Comparison of ENCODE assay signal across 23 cellular contexts in genomic region chr22:39087098-39087497, GRCh38. TPM values are rescaled to one million over a fixed set of nuclear protein-coding genes. Genes with fewer than 3 reads are reported as not detected.
A peak's percentile ranks its signal among the peaks of the same experiment; 100 is the strongest.
DNase-seq lines count a peak whose midpoint lies in the region; ATAC-seq and TF ChIP-seq lines count a peak whose summit lies in the region.
"Had no signal": no experiment of that assay in that cellular context is flagged by ENCODE, and none has a peak within 500 bp of the region (broad histone marks: within the 10 kb centered on the region; RNA-seq: fewer than 3 reads in every experiment).

No MANE protein-coding gene starts in this region.

- no peaks in the 10 kb centered on the region for H3K27me3 Mint-ChIP-seq in CD4-positive, CD25-positive, alpha-beta regulatory T cell
- H3K27me3 Mint-ChIP-seq in CD4-positive, alpha-beta memory T cell, result no peaks in the 10 kb centered on the region
- no peaks in the 10 kb centered on the region for H3K27me3 Mint-ChIP-seq in activated T-helper 17 cell treated with anti-CD3 and anti-CD28 coated beads, Interleukin-2, amount 50 U/mL, for 72 hours
- no peaks in the 10 kb centered on the region for H3K27me3 Mint-ChIP-seq in naive thymus-derived CD8-positive, alpha-beta T cell

- peaks cover 12% of the 10 kb centered on the region for H3K36me3 ChIP-seq in CD4-positive, CD25-positive, alpha-beta regulatory T cell (ENCODE audit: control insufficient read depth, insufficient read depth, low read length)
- peaks cover 6% of the 10 kb centered on the region for H3K36me3 ChIP-seq in CD4-positive, alpha-beta memory T cell (ENCODE audit: insufficient read depth, low read length)
- H3K36me3 ChIP-seq in effector memory CD4-positive, alpha-beta T cell (ENCODE audit: control insufficient read depth, insufficient read depth, low read length), result peaks cover 10% of the 10 kb centered on the region
- no peaks in the 10 kb centered on the region for H3K36me3 ChIP-seq in PC-3 (ENCODE audit: low read depth, low read length)
- H3K36me3 ChIP-seq: prostate gland, thoracic aorta had no signal

- no peak for TF ChIP-seq CTCF in PC-3 (conservative IDR thresholded peaks at IDR 0.05; ENCODE audit: low read depth, low read length)

- no peaks in the 10 kb centered on the region for H3K9me3 ChIP-seq in CD4-positive, CD25-positive, alpha-beta regulatory T cell (ENCODE audit: control insufficient read depth in 2 of 2, low read length in 2 of 2)
- no peaks in the 10 kb centered on the region for H3K9me3 ChIP-seq in CD4-positive, alpha-beta memory T cell (ENCODE audit: control insufficient read depth in 1 of 2, low read length in 2 of 2)
- H3K9me3 ChIP-seq in effector memory CD4-positive, alpha-beta T cell (ENCODE audit: control insufficient read depth, low read length), result no peaks in the 10 kb centered on the region
- no peaks in the 10 kb centered on the region for H3K9me3 ChIP-seq in PC-3 (ENCODE audit: low read length)
- H3K9me3 ChIP-seq: prostate gland, thoracic aorta had no signal

- BruUV-seq in PC-3 (replicated peaks; lab: Mats Ljungman, UMichigan), result no TSS peak

- DNase-seq in CD4-positive, CD25-positive, alpha-beta regulatory T cell, result no peak
- DNase-seq in CD4-positive, alpha-beta memory T cell, result no peak
- DNase-seq in naive thymus-derived CD8-positive, alpha-beta T cell, result no peak
- DNase-seq in effector memory CD4-positive, alpha-beta T cell, result no peak
- DNase-seq in DMS79 (lab: John Stamatoyannopoulos, UW), result no peak
- no peak for DNase-seq in PC-3
- DNase-seq: activated naive CD4-positive, alpha-beta T cell treated with anti-CD3 and anti-CD28 coated beads, Interleukin-2, amount 50 U/mL, for 16 hours; cerebellar nuclear complex; DMS79 treated with DMSO at 0.1 percent for 48 hours; MV-4-11; NCI-H1694; NCI-H748 treated with DMSO at 0.1 percent for 48 hours; Right ventricle myocardium superior had no signal

- no peaks in the 10 kb centered on the region for H3K27me3 ChIP-seq in CD4-positive, CD25-positive, alpha-beta regulatory T cell (ENCODE audit: control insufficient read depth, insufficient read depth, low read length)
- H3K27me3 ChIP-seq in CD4-positive, alpha-beta memory T cell (ENCODE audit: insufficient read depth, low read length), result no peaks in the 10 kb centered on the region
- no peaks in the 10 kb centered on the region for H3K27me3 ChIP-seq in effector memory CD4-positive, alpha-beta T cell (replicated peaks; ENCODE audit: control insufficient read depth, insufficient read depth, low read length, poor library complexity, severe bottlenecking)
- no peaks in the 10 kb centered on the region for H3K27me3 ChIP-seq in PC-3 (ENCODE audit: low read length)

- no peak overlapping the region for H3K9ac ChIP-seq in PC-3 (ENCODE audit: low read length)
- H3K9ac ChIP-seq: KMS-11 had no signal

- H3K4me3 Mint-ChIP-seq in CD4-positive, CD25-positive, alpha-beta regulatory T cell, result peak overlapping the region in 1 of 4 donors; percentile 64
- H3K4me3 Mint-ChIP-seq in CD4-positive, alpha-beta memory T cell, result no peak overlapping the region
- H3K4me3 Mint-ChIP-seq in activated T-helper 17 cell treated with anti-CD3 and anti-CD28 coated beads, Interleukin-2, amount 50 U/mL, for 72 hours, result no peak overlapping the region
- no peak overlapping the region for H3K4me3 Mint-ChIP-seq in naive thymus-derived CD8-positive, alpha-beta T cell
- H3K4me3 Mint-ChIP-seq: mesothelial cell of epicardium had no signal

- POLR2A ChIA-PET in CD4-positive, alpha-beta memory T cell (lab: Charles Lee; ENCODE audit: partially characterized antibody), result interaction anchor here (1.5 kb wide), 1 partner anchor 10 kb away, joined by 4 read pairs; the partner anchor contains the start of gene APOBEC3H
- POLR2A ChIA-PET in naive thymus-derived CD8-positive, alpha-beta T cell (lab: Charles Lee), result no interaction called here
- POLR2A ChIA-PET in PC-3 (lab: Charles Lee; ENCODE audit: unreplicated experiment), result interaction anchor here (0.7 kb wide), 1 partner anchor 64 kb away, joined by 4 read pairs; no protein-coding TSS in a partner anchor

- no peaks in the 10 kb centered on the region for H3F3A ChIP-seq in PC-3 (ENCODE audit: low read length, unreplicated experiment)

- H3K4me3 ChIP-seq in CD4-positive, CD25-positive, alpha-beta regulatory T cell (ENCODE audit: low read depth, low read length), result no peak overlapping the region
- H3K4me3 ChIP-seq in CD4-positive, alpha-beta memory T cell (ENCODE audit: low read length in 2 of 2), result no peak overlapping the region
- H3K4me3 ChIP-seq in effector memory CD4-positive, alpha-beta T cell (ENCODE audit: insufficient read depth, low read depth, low read length, poor library complexity, severe bottlenecking), result no peak overlapping the region
- H3K4me3 ChIP-seq in PC-3 (ENCODE audit: low read length), result no peak overlapping the region
- H3K4me3 ChIP-seq: GM12878, prostate gland, thoracic aorta had no signal

- H3K27ac Mint-ChIP-seq in CD4-positive, CD25-positive, alpha-beta regulatory T cell, result peak overlapping the region in 2 of 3 donors; percentile 67 to 94
- H3K27ac Mint-ChIP-seq in CD4-positive, alpha-beta memory T cell, result peak overlapping the region in 6 of 7 donors; percentile 86 to 99 (median 88)
- peak overlapping the region; percentile 71 for H3K27ac Mint-ChIP-seq in activated T-helper 17 cell treated with anti-CD3 and anti-CD28 coated beads, Interleukin-2, amount 50 U/mL, for 72 hours
- peak overlapping the region; percentile 40 to 96 (median 84) for H3K27ac Mint-ChIP-seq in naive thymus-derived CD8-positive, alpha-beta T cell

- no peaks in the 10 kb centered on the region for H4K20me1 ChIP-seq in PC-3 (ENCODE audit: low read length)

- H3K4me1 ChIP-seq in CD4-positive, CD25-positive, alpha-beta regulatory T cell (ENCODE audit: control insufficient read depth, insufficient read depth, low read length, poor library complexity, severe bottlenecking), result peaks cover 49% of the 10 kb centered on the region
- peaks cover 73% of the 10 kb centered on the region for H3K4me1 ChIP-seq in CD4-positive, alpha-beta memory T cell (ENCODE audit: insufficient read depth, low read length)
- H3K4me1 ChIP-seq in effector memory CD4-positive, alpha-beta T cell (ENCODE audit: control insufficient read depth, insufficient read depth, low read length, poor library complexity, severe bottlenecking), result peaks cover 48% of the 10 kb centered on the region
- H3K4me1 ChIP-seq in PC-3 (ENCODE audit: insufficient read depth, low read length), result peaks cover 27% of the 10 kb centered on the region
- H3K4me1 ChIP-seq: prostate gland had no signal

- H3K4me1 Mint-ChIP-seq in CD4-positive, CD25-positive, alpha-beta regulatory T cell, result peaks cover 11 to 61% (median 37%) of the 10 kb centered on the region in 4 donors
- H3K4me1 Mint-ChIP-seq in CD4-positive, alpha-beta memory T cell, result peaks cover 40 to 87% (median 62%) of the 10 kb centered on the region in 4 donors
- peaks cover 36% of the 10 kb centered on the region for H3K4me1 Mint-ChIP-seq in activated T-helper 17 cell treated with anti-CD3 and anti-CD28 coated beads, Interleukin-2, amount 50 U/mL, for 72 hours
- peaks cover 29 to 76% (median 63%) of the 10 kb centered on the region in 4 donors for H3K4me1 Mint-ChIP-seq in naive thymus-derived CD8-positive, alpha-beta T cell

- H2AFZ ChIP-seq in PC-3 (ENCODE audit: low read length), result no peak overlapping the region

- CTCF ChIA-PET in CD4-positive, alpha-beta memory T cell (lab: Charles Lee; ENCODE audit: partially characterized antibody), result no interaction called here
- CTCF ChIA-PET in PC-3 (lab: Charles Lee), result no interaction called here

- H3K27ac ChIP-seq in CD4-positive, CD25-positive, alpha-beta regulatory T cell (ENCODE audit: insufficient read depth, low read length, poor library complexity, severe bottlenecking), result no peak overlapping the region
- H3K27ac ChIP-seq in CD4-positive, alpha-beta memory T cell (ENCODE audit: low read depth, low read length), result no peak overlapping the region
- no peak overlapping the region for H3K27ac ChIP-seq in effector memory CD4-positive, alpha-beta T cell (ENCODE audit: insufficient read depth, low read length, poor library complexity, severe bottlenecking)
- no peak overlapping the region for H3K27ac ChIP-seq in PC-3 (ENCODE audit: low read length)
- H3K27ac ChIP-seq: KMS-11, prostate gland, thoracic aorta had no signal

- peaks cover 11% of the 10 kb centered on the region for H3K36me3 Mint-ChIP-seq in CD4-positive, CD25-positive, alpha-beta regulatory T cell
- H3K36me3 Mint-ChIP-seq in CD4-positive, alpha-beta memory T cell, result peaks cover 9 to 34% of the 10 kb centered on the region in 2 donors
- peaks cover 17% of the 10 kb centered on the region for H3K36me3 Mint-ChIP-seq in activated T-helper 17 cell treated with anti-CD3 and anti-CD28 coated beads, Interleukin-2, amount 50 U/mL, for 72 hours (ENCODE audit: low read depth)
- H3K36me3 Mint-ChIP-seq in naive thymus-derived CD8-positive, alpha-beta T cell, result peaks cover 0 to 20% (median 4%) of the 10 kb centered on the region in 3 donors
- H3K36me3 Mint-ChIP-seq: mesothelial cell of epicardium had no signal

- peaks cover 7% of the 10 kb centered on the region; the same call in 1 of the 2 replicates for H3K79me2 ChIP-seq in PC-3 (ENCODE audit: low read length)

- intact Hi-C loops in CD4-positive, alpha-beta memory T cell (cut with micrococcal nuclease), result no loop called here
- intact Hi-C loops in PC-3 (cut with micrococcal nuclease), result no loop called here

- ATAC-seq in CD4-positive, CD25-positive, alpha-beta regulatory T cell (ENCODE audit: low read depth in 2 of 2), result no peak
- no peak for ATAC-seq in activated T-helper 17 cell treated with anti-CD3 and anti-CD28 coated beads, Interleukin-2, amount 50 U/mL, for 72 hours (replicated peaks)
- no peak for ATAC-seq in naive thymus-derived CD8-positive, alpha-beta T cell
- ATAC-seq in PC-3, result no peak
- ATAC-seq: GM12878 had no signal

- H3K9me2 ChIP-seq in PC-3 (replicated peaks; ENCODE audit: low read length), result no peaks in the 10 kb centered on the region

- no peak overlapping the region for H3K4me2 ChIP-seq in PC-3 (ENCODE audit: low read length)
- H3K4me2 ChIP-seq: KMS-11 had no signal

- H3K9me3 Mint-ChIP-seq in CD4-positive, CD25-positive, alpha-beta regulatory T cell, result no peaks in the 10 kb centered on the region
- H3K9me3 Mint-ChIP-seq in CD4-positive, alpha-beta memory T cell, result no peaks in the 10 kb centered on the region
- H3K9me3 Mint-ChIP-seq in activated T-helper 17 cell treated with anti-CD3 and anti-CD28 coated beads, Interleukin-2, amount 50 U/mL, for 72 hours, result no peaks in the 10 kb centered on the region
- H3K9me3 Mint-ChIP-seq in naive thymus-derived CD8-positive, alpha-beta T cell, result peaks cover 0 to 2% (median 0%) of the 10 kb centered on the region in 9 donors
- H3K9me3 Mint-ChIP-seq: mesothelial cell of epicardium had no signal

RNA-seq across cellular contexts. Expression of gene APOBEC3H, which starts 9.9 kb away (rescaled TPM):
- 4.9 TPM for total RNA-seq in CD4-positive, CD25-positive, alpha-beta regulatory T cell
- 1 to 10 TPM; 1.7 to 7.8 (median 2.2) TPM for polyA plus RNA-seq in CD4-positive, CD25-positive, alpha-beta regulatory T cell
- 1 to 10 TPM; 7.5 to 8.5 TPM for total RNA-seq in CD4-positive, alpha-beta memory T cell
- 1 to 10 TPM; 5.7 to 6.2 TPM for polyA plus RNA-seq in CD4-positive, alpha-beta memory T cell
- total RNA-seq in activated T-helper 17 cell treated with anti-CD3 and anti-CD28 coated beads, Interleukin-2, amount 50 U/mL, for 72 hours, result 10 to 100 TPM; 20.6 to 33.0 TPM
- under 1 TPM in 1 of 2 experiments, not detected in 1; 0.55 TPM for total RNA-seq in naive thymus-derived CD8-positive, alpha-beta T cell
- polyA plus RNA-seq in naive thymus-derived CD8-positive, alpha-beta T cell, result 1 to 10 TPM in 1 of 3 donors, not detected in 2; 3.2 TPM
- total RNA-seq in PC-3 (2014; rRNA removed), result 0.87 TPM in 1 of 2 replicates, not detected in the other
- total RNA-seq: epithelial cell of proximal tubule, fibroblast of villous mesenchyme, left lobe of liver, mesothelial cell of epicardium, Right ventricle myocardium superior had no signal
- polyA plus RNA-seq: neural cell had no signal

RNA-seq across cellular contexts. Expression of gene APOBEC3G, which starts 10.0 kb away (rescaled TPM):
- total RNA-seq in CD4-positive, CD25-positive, alpha-beta regulatory T cell, result 49.0 TPM
- 100 to 1,000 TPM in 1 of 4 donors, 10 to 100 TPM in 3; 51.0 to 105 (median 75.6) TPM for polyA plus RNA-seq in CD4-positive, CD25-positive, alpha-beta regulatory T cell
- 10 to 100 TPM; 44.5 to 47.5 TPM for total RNA-seq in CD4-positive, alpha-beta memory T cell
- 100 to 1,000 TPM in 1 of 2 donors, 10 to 100 TPM in 1; 98.5 to 110 TPM for polyA plus RNA-seq in CD4-positive, alpha-beta memory T cell
- 10 to 100 TPM; 68.3 to 72.6 TPM for total RNA-seq in activated T-helper 17 cell treated with anti-CD3 and anti-CD28 coated beads, Interleukin-2, amount 50 U/mL, for 72 hours
- total RNA-seq in naive thymus-derived CD8-positive, alpha-beta T cell, result 10 to 100 TPM; 24.3 to 27.4 TPM
- polyA plus RNA-seq in naive thymus-derived CD8-positive, alpha-beta T cell, result 100 to 1,000 TPM in 1 of 3 donors, 10 to 100 TPM in 2; 30.6 to 113 (median 38.7) TPM
- total RNA-seq in PC-3 (2014; rRNA removed), result 1.3 and 4.4 TPM in 2 replicates
- polyA plus RNA-seq: neural cell had no signal

RNA-seq across cellular contexts. Expression of gene APOBEC3F, which starts 46.4 kb away (rescaled TPM):
- 17.6 TPM for total RNA-seq in CD4-positive, CD25-positive, alpha-beta regulatory T cell
- polyA plus RNA-seq in CD4-positive, CD25-positive, alpha-beta regulatory T cell, result 10 to 100 TPM in 2 of 4 donors, 1 to 10 TPM in 2; 7.8 to 18.4 (median 10.4) TPM
- total RNA-seq in CD4-positive, alpha-beta memory T cell, result 10 to 100 TPM; 18.3 to 18.4 TPM
- polyA plus RNA-seq in CD4-positive, alpha-beta memory T cell, result 10 to 100 TPM in 1 of 2 donors, 1 to 10 TPM in 1; 3.3 to 15.4 TPM
- total RNA-seq in activated T-helper 17 cell treated with anti-CD3 and anti-CD28 coated beads, Interleukin-2, amount 50 U/mL, for 72 hours, result 10 to 100 TPM; 20.4 to 32.5 TPM
- 10 to 100 TPM; 22.2 to 24.3 TPM for total RNA-seq in naive thymus-derived CD8-positive, alpha-beta T cell
- polyA plus RNA-seq in naive thymus-derived CD8-positive, alpha-beta T cell, result 10 to 100 TPM in 1 of 3 donors, 1 to 10 TPM in 2; 7.0 to 10.1 (median 8.4) TPM
- not detected in 2 replicates for total RNA-seq in PC-3 (2014; rRNA removed)
- polyA plus RNA-seq: neural cell had no signal

Comparison
In these comparisons a context has a peak if more than half of its experiments do, and no peak if none do; other contexts are left out.
1. RNA of gene APOBEC3F, which starts 46.4 kb away (total RNA-seq): 20.4 to 32.5 TPM in activated T-helper 17 cell treated with anti-CD3 and anti-CD28 coated beads, Interleukin-2, amount 50 U/mL, for 72 hours, 22.2 to 24.3 TPM in naive thymus-derived CD8-positive, alpha-beta T cell, 18.3 to 18.4 TPM in CD4-positive, alpha-beta memory T cell and 17.6 TPM in CD4-positive, CD25-positive, alpha-beta regulatory T cell (single experiment); not detected in PC-3; every median in the first group is over 10 times any median in the second.
2. Peak in every context shown above with its lines, with median percentiles within 50 percentile points of each other: H3K27ac Mint-ChIP-seq.